ENCODE assay signal across 12 cellular contexts in genomic region chr9:93684806-93685553, GRCh38.
A peak's percentile ranks its signal among the peaks of the same experiment; 100 is the strongest.
DNase-seq lines count a peak whose midpoint lies in the region; ATAC-seq, FAIRE-seq and TF ChIP-seq lines count a peak whose summit lies in the region.
"Had no signal": no experiment of that assay in that cellular context is flagged by ENCODE, and none has a peak within 500 bp of the region (broad histone marks: within the 10 kb centered on the region; RNA-seq: fewer than 3 reads in every experiment).

No MANE protein-coding gene starts in this region.

- no peaks in the 10 kb centered on the region for H3K9me3 ChIP-seq in testis
- no peaks in the 10 kb centered on the region for H3K9me3 ChIP-seq in pancreas

- 60 to 72% methylated on average over 11 of the region's 11 CpGs for WGBS in testis, 2 donors
- 58 to 59% methylated on average over 11 of the region's 11 CpGs for WGBS in pancreas, 2 donors

- DNase-seq in activated CD8-positive, alpha-beta memory T cell treated with anti-CD3 and anti-CD28 coated beads, Interleukin-2, amount 50 U/mL, for 4 hours, result peak; percentile 5
- no peak for DNase-seq in activated CD8-positive, alpha-beta memory T cell treated with anti-CD3 and anti-CD28 coated beads, Interleukin-2, amount 50 U/mL, for 48 hours
- peak; percentile 23 for DNase-seq in NOMO-1 treated with DMSO at 0.1 percent for 48 hours (lab: John Stamatoyannopoulos, UW; ENCODE audit: unreplicated experiment)
- DNase-seq in fibroblast of peridontal ligament (ENCODE audit: extremely low read depth), result peak; percentile 19
- DNase-seq in testis, result peak; percentile 8
- DNase-seq in pancreas, result no peak
- DNase-seq: effector memory CD4-positive, alpha-beta T cell; left ventricle myocardium superior; MM.1S had no signal

- intact Hi-C loops in testis (cut with DNase I; ENCODE audit: low total_unique reads), result loop anchor here (5.0 kb wide), 1 partner anchor 277 kb away; no protein-coding TSS in a partner anchor
- intact Hi-C loops in pancreas (cut with DNase I), result loop anchor here (2.0 to 10.0 kb wide), 3 partner anchors 270 to 278 kb away; partner anchors contain the start of gene BARX1 (in 1 of the 3)

- no peak overlapping the region for H3K27ac ChIP-seq in testis
- H3K27ac ChIP-seq in pancreas, result no peak overlapping the region
- H3K27ac ChIP-seq: SK-N-MC had no signal

- no peak for FAIRE-seq in pancreas (lab: Jason Lieb, UNC)

- no peak for ATAC-seq in HG02973 (IDR thresholded peaks at IDR 0.05; ENCODE audit: unreplicated experiment)
- ATAC-seq in pancreas, result no peak
- no peak for ATAC-seq in GM19351 (IDR thresholded peaks at IDR 0.05; ENCODE audit: unreplicated experiment)
- ATAC-seq: left ventricle myocardium superior had no signal

- no peaks in the 10 kb centered on the region for H3K27me3 ChIP-seq in testis
- no peaks in the 10 kb centered on the region for H3K27me3 ChIP-seq in pancreas

- H3K4me3 ChIP-seq in testis (no peak overlapping the region), pancreas (no peak overlapping the region)
- H3K4me3 ChIP-seq: SK-N-MC had no signal

- H3K36me3 ChIP-seq in testis (ENCODE audit: low read depth, missing control alignments) (no peaks in the 10 kb centered on the region), pancreas (no peaks in the 10 kb centered on the region)

- TF ChIP-seq CTCF in testis (IDR thresholded peaks at IDR 0.05) (no peak), pancreas (IDR thresholded peaks at IDR 0.05) (no peak)

- TF ChIP-seq POLR2A in testis (IDR thresholded peaks at IDR 0.05), result no peak

- no peaks in the 10 kb centered on the region for H3K4me1 ChIP-seq in testis
- no peaks in the 10 kb centered on the region for H3K4me1 ChIP-seq in pancreas

Comparison
In these comparisons a context has a peak if more than half of its experiments do, and no peak if none do; other contexts are left out.
1. DNase-seq: peak in activated CD8-positive, alpha-beta memory T cell treated with anti-CD3 and anti-CD28 coated beads, Interleukin-2, amount 50 U/mL, for 4 hours (single experiment), NOMO-1 treated with DMSO at 0.1 percent for 48 hours (single experiment), fibroblast of peridontal ligament (single experiment) and testis (single experiment); none in activated CD8-positive, alpha-beta memory T cell treated with anti-CD3 and anti-CD28 coated beads, Interleukin-2, amount 50 U/mL, for 48 hours (single experiment) and pancreas (0 of 6).